30 cellular contexts compared by ENCODE assay signal in the genomic region with DNA sequence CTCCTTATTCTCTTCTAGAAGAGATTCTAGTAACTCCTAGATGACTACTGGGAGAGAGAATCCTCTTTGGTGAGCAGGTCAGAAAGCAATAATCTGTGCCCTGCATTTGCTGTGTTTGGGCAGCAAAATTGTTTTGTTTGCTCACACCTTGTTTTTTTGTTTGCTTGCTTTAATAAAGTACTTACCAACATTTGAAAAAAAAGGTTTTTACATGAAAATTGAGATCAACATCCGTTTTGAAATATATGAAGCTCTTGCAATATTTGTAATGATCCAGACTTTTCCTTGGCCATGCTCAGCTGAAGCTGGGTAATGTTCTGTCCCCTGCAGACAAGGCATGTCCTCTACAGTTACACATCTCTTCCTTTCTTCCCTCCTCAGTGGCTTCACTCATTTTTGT.
"Had no signal": no experiment of that assay in that cellular context is flagged by ENCODE, and none has a peak within 500 bp of the region (broad histone marks: within the 10 kb centered on the region; RNA-seq: fewer than 3 reads in every experiment).

No MANE protein-coding gene starts in this region.

- H3K4me1 Mint-ChIP-seq: activated T-helper 17 cell treated with anti-CD3 and anti-CD28 coated beads, Interleukin-2, amount 50 U/mL, for 72 hours; endodermal cell had no signal

- H3K36me3 Mint-ChIP-seq: immature natural killer cell; mesothelial cell of epicardium; naive thymus-derived CD4-positive, alpha-beta T cell; stimulated activated naive B cell treated with anti-CD40 and anti-IgM and Interleukin-4, amounts not matched to agents 10 μg/mL and 1 μg/mL and 100 μg/mL, for 72 hours had no signal

- H3K9me3 ChIP-seq: body of pancreas, heart left ventricle, left lung, pancreas, right atrium auricular region, stomach, thoracic aorta, uterus had no signal

- H3K4me3 Mint-ChIP-seq: activated B cell treated with CpG ODN at 0.5 μM for 24 hours; activated CD8-positive, alpha-beta T cell treated with anti-CD3 and anti-CD28 coated beads for 36 hours; activated T-cell treated with anti-CD3 and anti-CD28 coated beads, Interleukin-2, amount 50 U/mL, for 4 hours; activated T-helper 17 cell treated with anti-CD3 and anti-CD28 coated beads, Interleukin-2, amount 50 U/mL, for 72 hours; endodermal cell; immature natural killer cell; mesothelial cell of epicardium; naive thymus-derived CD4-positive, alpha-beta T cell; stimulated activated naive B cell treated with anti-CD40 and anti-IgM and Interleukin-4, amounts not matched to agents 10 μg/mL and 1 μg/mL and 100 μg/mL, for 72 hours; T-helper 2 cell treated with Interferon-gamma antibody and Interleukin-4, amounts not matched to agents 5 μg/mL and 100 μg/mL, for 36 hours had no signal

- ATAC-seq: activated CD8-positive, alpha-beta T cell treated with anti-CD3 and anti-CD28 coated beads for 36 hours; activated T-cell treated with anti-CD3 and anti-CD28 coated beads, Interleukin-2, amount 50 U/mL, for 4 hours; activated T-helper 17 cell treated with anti-CD3 and anti-CD28 coated beads, Interleukin-2, amount 50 U/mL, for 72 hours; body of pancreas; esophagus mucosa; heart left ventricle; left lung; naive thymus-derived CD4-positive, alpha-beta T cell; pancreas; stimulated activated naive B cell treated with anti-CD40 and anti-IgM and Interleukin-4, amounts not matched to agents 10 μg/mL and 1 μg/mL and 100 μg/mL, for 72 hours had no signal

- H3K9me3 Mint-ChIP-seq: activated B cell treated with CpG ODN at 0.5 μM for 24 hours; activated CD8-positive, alpha-beta T cell treated with anti-CD3 and anti-CD28 coated beads for 36 hours; activated T-cell treated with anti-CD3 and anti-CD28 coated beads, Interleukin-2, amount 50 U/mL, for 4 hours; activated T-helper 17 cell treated with anti-CD3 and anti-CD28 coated beads, Interleukin-2, amount 50 U/mL, for 72 hours; endodermal cell; mesothelial cell of epicardium; naive thymus-derived CD4-positive, alpha-beta T cell; stimulated activated naive B cell treated with anti-CD40 and anti-IgM and Interleukin-4, amounts not matched to agents 10 μg/mL and 1 μg/mL and 100 μg/mL, for 72 hours; T-helper 2 cell treated with Interferon-gamma antibody and Interleukin-4, amounts not matched to agents 5 μg/mL and 100 μg/mL, for 36 hours had no signal

- H3K27me3 ChIP-seq: body of pancreas, heart left ventricle, left lung, pancreas, right atrium auricular region, stomach, uterus had no signal

- H3K27me3 Mint-ChIP-seq: activated B cell treated with CpG ODN at 0.5 μM for 24 hours; activated CD8-positive, alpha-beta T cell treated with anti-CD3 and anti-CD28 coated beads for 36 hours; activated T-helper 17 cell treated with anti-CD3 and anti-CD28 coated beads, Interleukin-2, amount 50 U/mL, for 72 hours; stimulated activated naive B cell treated with anti-CD40 and anti-IgM and Interleukin-4, amounts not matched to agents 10 μg/mL and 1 μg/mL and 100 μg/mL, for 72 hours had no signal

- H3K27ac ChIP-seq: body of pancreas, heart left ventricle, left lung, pancreas, right atrium auricular region, stomach, uterus had no signal

- H3K4me3 ChIP-seq: body of pancreas, heart left ventricle, left lung, lung, pancreas, right atrium auricular region, stomach, thoracic aorta, uterus had no signal

- H3K27ac Mint-ChIP-seq: activated B cell treated with CpG ODN at 0.5 μM for 24 hours; activated CD8-positive, alpha-beta T cell treated with anti-CD3 and anti-CD28 coated beads for 36 hours; activated T-helper 17 cell treated with anti-CD3 and anti-CD28 coated beads, Interleukin-2, amount 50 U/mL, for 72 hours; endodermal cell; mesothelial cell of epicardium; naive thymus-derived CD4-positive, alpha-beta T cell; stimulated activated naive B cell treated with anti-CD40 and anti-IgM and Interleukin-4, amounts not matched to agents 10 μg/mL and 1 μg/mL and 100 μg/mL, for 72 hours; T-helper 2 cell treated with Interferon-gamma antibody and Interleukin-4, amounts not matched to agents 5 μg/mL and 100 μg/mL, for 36 hours had no signal

- DNase-seq: activated B cell treated with CpG ODN at 0.5 μM for 24 hours; activated CD4-positive, alpha-beta T cell treated with anti-CD3 and anti-CD28 coated beads, Interleukin-2, amount 50 U/mL, for 1 hour; activated CD8-positive, alpha-beta T cell treated with anti-CD3 and anti-CD28 coated beads for 36 hours; activated gamma-delta T cell treated with Interleukin-2 at 50 U/mL for 16 hours; activated naive CD4-positive, alpha-beta T cell treated with anti-CD3 and anti-CD28 coated beads, Interleukin-2, amount 50 U/mL, for 16 hours; activated T-cell treated with anti-CD3 and anti-CD28 coated beads, Interleukin-2, amount 50 U/mL, for 4 hours; body of pancreas; cortex of kidney; endodermal cell; foreskin fibroblast; heart left ventricle; immature natural killer cell; kidney glomerular epithelial cell; left lung; naive thymus-derived CD4-positive, alpha-beta T cell; pancreas; stimulated activated CD4-positive, alpha-beta T cell treated with anti-CD3 and anti-CD28 coated beads, Interleukin-15, amount 100 ng/mL, for 24 hours; stimulated activated CD4-positive, alpha-beta T cell treated with anti-CD3 and anti-CD28 coated beads, Interleukin-2, amount 100 ng/mL, for 24 hours; stimulated activated naive B cell treated with anti-CD40 and anti-IgM and Interleukin-4, amounts not matched to agents 10 μg/mL and 1 μg/mL and 100 μg/mL, for 72 hours; stomach; T-helper 1 cell; trophoblast cell; uterus had no signal

- H3K36me3 ChIP-seq: heart left ventricle, left lung, pancreas, right atrium auricular region, stomach, thoracic aorta, uterus had no signal

- H3K4me1 ChIP-seq: left lung, right atrium auricular region, uterus had no signal
